Comparison of ENCODE assay signal across 11 cellular contexts in the genomic region with DNA sequence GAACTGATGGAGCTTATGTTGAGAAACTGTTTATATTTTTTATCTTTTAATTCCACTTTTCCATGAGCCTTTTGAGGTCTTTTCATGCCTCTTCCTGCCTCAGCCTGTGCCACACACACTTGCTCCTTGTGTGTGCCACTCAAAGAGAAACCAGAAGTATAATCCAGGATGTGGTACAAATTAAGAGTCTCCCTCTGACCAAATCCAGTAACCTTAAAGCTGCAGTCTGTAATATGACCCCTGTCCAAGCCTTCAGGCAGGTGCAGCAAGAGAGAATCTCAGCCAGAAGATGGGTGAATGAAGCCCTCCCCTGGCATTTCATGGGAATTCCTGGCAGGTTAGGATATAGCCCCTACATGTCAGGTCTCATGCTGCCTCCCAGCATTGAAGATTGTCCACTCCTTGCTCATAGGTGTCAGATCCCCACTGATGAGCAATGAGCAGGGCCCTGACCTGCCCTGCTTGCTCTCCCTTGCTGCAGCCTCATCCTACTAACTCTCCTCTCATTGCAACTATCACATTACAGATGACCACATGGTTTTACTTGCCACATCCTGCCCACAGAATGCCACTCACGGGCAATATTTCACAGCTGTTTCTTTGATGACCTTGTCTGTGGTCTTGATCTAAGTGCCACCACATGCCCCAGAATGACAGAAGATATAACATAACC.
DNase-seq lines count a peak whose midpoint lies in the region; ATAC-seq, FAIRE-seq and TF ChIP-seq lines count a peak whose summit lies in the region.
"Had no signal": no experiment of that assay in that cellular context is flagged by ENCODE, and none has a peak within 500 bp of the region (broad histone marks: within the 10 kb centered on the region; RNA-seq: fewer than 3 reads in every experiment).

No MANE protein-coding gene starts in this region.

- ATAC-seq in GM21447 (IDR thresholded peaks at IDR 0.05; ENCODE audit: unreplicated experiment) (peak; percentile 72), Right ventricle myocardium superior (ENCODE audit: poor library complexity) (no peak), HG02885 (IDR thresholded peaks at IDR 0.05; ENCODE audit: poor library complexity, unreplicated experiment) (no peak), T-cell (replicated peaks in 1 of 4) (no peak)

- POLR2A ChIA-PET in T-cell (lab: Charles Lee): no interaction called here

- H3K27me3 Mint-ChIP-seq in T-cell: no peaks in the 10 kb centered on the region

- intact Hi-C loops in Right ventricle myocardium superior (cut with DNase I): no loop called here

- H3K4me1 Mint-ChIP-seq in T-cell: no peaks in the 10 kb centered on the region

- no peaks in the 10 kb centered on the region for H3K36me3 ChIP-seq in bronchial epithelial cell (ENCODE audit: control insufficient read depth, insufficient read depth, low read length)
- H3K36me3 ChIP-seq: upper lobe of left lung had no signal

- no peak overlapping the region for H3K4me3 Mint-ChIP-seq in T-cell
- H3K4me3 Mint-ChIP-seq: activated naive CD8-positive, alpha-beta T cell treated with anti-CD3 and anti-CD28 coated beads, Interleukin-2, amount 10 ng/mL, durations not matched to agents 7 days and 5 days had no signal

- no peak overlapping the region for H3K4me3 ChIP-seq in bronchial epithelial cell (ENCODE audit: low read depth, low read length)
- H3K4me3 ChIP-seq: skin epidermis, upper lobe of left lung had no signal

- H3K27me3 ChIP-seq in bronchial epithelial cell (ENCODE audit: control insufficient read depth, insufficient read depth, low read length): no peaks in the 10 kb centered on the region
- H3K27me3 ChIP-seq: upper lobe of left lung had no signal

- CTCF ChIA-PET in T-cell (lab: Charles Lee): no interaction called here

- no peaks in the 10 kb centered on the region for H3K36me3 Mint-ChIP-seq in T-cell
- H3K36me3 Mint-ChIP-seq: activated naive CD8-positive, alpha-beta T cell treated with anti-CD3 and anti-CD28 coated beads, Interleukin-2, amount 10 ng/mL, durations not matched to agents 7 days and 5 days had no signal

- DNase-seq in DMS53 treated with DMSO at 0.1 percent for 48 hours (lab: John Stamatoyannopoulos, UW; ENCODE audit: unreplicated experiment): peak; percentile 66
- peak; percentile 73 for DNase-seq in HPDE6-E6E7 (ENCODE audit: extremely low spot score)
- DNase-seq in bronchial epithelial cell (ENCODE audit: low read depth): peak; percentile 89
- DNase-seq in Right ventricle myocardium superior: no peak
- DNase-seq in NCI-H2196 treated with DMSO at 0.1 percent for 48 hours (lab: John Stamatoyannopoulos, UW; ENCODE audit: unreplicated experiment): no peak
- DNase-seq in T-cell: no peak
- DNase-seq: activated naive CD8-positive, alpha-beta T cell treated with anti-CD3 and anti-CD28 coated beads, Interleukin-2, amount 10 ng/mL, durations not matched to agents 7 days and 5 days; upper lobe of left lung had no signal

- no peak overlapping the region for H3K27ac Mint-ChIP-seq in T-cell
- H3K27ac Mint-ChIP-seq: activated naive CD8-positive, alpha-beta T cell treated with anti-CD3 and anti-CD28 coated beads, Interleukin-2, amount 10 ng/mL, durations not matched to agents 7 days and 5 days had no signal

- no peak for TF ChIP-seq CTCF in bronchial epithelial cell (IDR thresholded peaks at IDR 0.05; ENCODE audit: insufficient read depth, low read length, severe bottlenecking)

- H3K9me3 Mint-ChIP-seq in T-cell: peaks cover 17 to 23% (median 18%) of the 10 kb centered on the region in 3 donors

- no peak for FAIRE-seq in bronchial epithelial cell (lab: Jason Lieb, UNC)

Comparison
In these comparisons a context has a peak if more than half of its experiments do, and no peak if none do; other contexts are left out.
1. DNase-seq: peak in DMS53 treated with DMSO at 0.1 percent for 48 hours (single experiment), HPDE6-E6E7 (single experiment) and bronchial epithelial cell (single experiment); none in Right ventricle myocardium superior (single experiment), NCI-H2196 treated with DMSO at 0.1 percent for 48 hours (single experiment) and T-cell (0 of 34).